Comparison of ENCODE assay signal across 10 cellular contexts in the genomic region with DNA sequence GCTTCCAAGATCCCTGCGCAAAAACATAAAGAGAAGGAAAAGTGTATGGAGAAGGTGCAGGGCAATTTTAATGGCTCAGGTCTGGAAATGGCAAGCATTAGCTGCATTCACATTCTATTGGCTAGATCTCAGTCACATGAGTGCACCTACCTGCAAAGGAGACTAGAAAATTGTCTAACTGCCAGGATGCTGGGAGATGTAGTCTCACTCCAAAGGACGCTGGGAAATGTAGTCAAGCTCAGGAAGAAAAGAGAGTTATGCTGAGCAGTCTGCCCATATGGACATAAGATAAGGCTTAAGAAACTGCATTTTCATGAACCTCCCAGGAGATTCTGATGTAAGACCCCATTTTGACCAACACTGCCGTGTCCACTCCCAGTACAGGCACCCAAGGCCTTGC. TPM values are rescaled to one million over a fixed set of nuclear protein-coding genes. Genes with fewer than 3 reads are reported as not detected.
DNase-seq lines count a peak whose midpoint lies in the region; ATAC-seq and TF ChIP-seq lines count a peak whose summit lies in the region.
"Had no signal": no experiment of that assay in that cellular context is flagged by ENCODE, and none has a peak within 500 bp of the region (broad histone marks: within the 10 kb centered on the region; RNA-seq: fewer than 3 reads in every experiment).

No MANE protein-coding gene starts in this region.

- H3K27ac ChIP-seq in PC-3 (ENCODE audit: low read length) = no peak overlapping the region

- BruUV-seq in PC-3 (replicated peaks; lab: Mats Ljungman, UMichigan) = no TSS peak

- no peak overlapping the region for H3K4me3 ChIP-seq in PC-3 (ENCODE audit: low read length)
- H3K4me3 ChIP-seq in mucosa of descending colon = no peak overlapping the region

- no peak overlapping the region for H2AFZ ChIP-seq in PC-3 (ENCODE audit: low read length)

- no peaks in the 10 kb centered on the region for H3F3A ChIP-seq in PC-3 (ENCODE audit: low read length, unreplicated experiment)

- TF ChIP-seq CTCF in PC-3 (conservative IDR thresholded peaks at IDR 0.05; ENCODE audit: low read depth, low read length) = no peak
- TF ChIP-seq CTCF in mucosa of descending colon (IDR thresholded peaks at IDR 0.05) = no peak

- peak; percentile 26 for DNase-seq in NCI-H2029 (lab: John Stamatoyannopoulos, UW)
- DNase-seq in NCI-H2029 treated with DMSO at 0.1 percent for 48 hours (lab: John Stamatoyannopoulos, UW) = no peak
- DNase-seq in PC-3 = peak; percentile 49
- DNase-seq in mucosa of descending colon = no peak
- no peak for DNase-seq in GDM1 (lab: John Stamatoyannopoulos, UW)
- DNase-seq in islet precursor cell = no peak
- DNase-seq in activated CD4-positive, alpha-beta memory T cell treated with anti-CD3 and anti-CD28 coated beads for 36 hours = no peak
- DNase-seq: effector CD8-positive, alpha-beta T cell; naive B cell had no signal

- H3K27me3 ChIP-seq in PC-3 (ENCODE audit: low read length) = no peaks in the 10 kb centered on the region

- ATAC-seq in HG02870 (IDR thresholded peaks at IDR 0.05; ENCODE audit: unreplicated experiment) (peak; percentile 58), PC-3 (peak; percentile 35), mucosa of descending colon (peak; percentile 74)

- H3K9ac ChIP-seq in PC-3 (ENCODE audit: low read length) = no peak overlapping the region

- H4K20me1 ChIP-seq in PC-3 (ENCODE audit: low read length) = no peaks in the 10 kb centered on the region

- H3K9me3 ChIP-seq in PC-3 (ENCODE audit: low read length) (no peaks in the 10 kb centered on the region), mucosa of descending colon (no peaks in the 10 kb centered on the region)

- POLR2A ChIA-PET in PC-3 (lab: Charles Lee; ENCODE audit: unreplicated experiment) = no interaction called here
- POLR2A ChIA-PET in activated CD4-positive, alpha-beta memory T cell treated with anti-CD3 and anti-CD28 coated beads for 36 hours (lab: Charles Lee) = no interaction called here

- peaks cover 4% of the 10 kb centered on the region for H3K4me1 Mint-ChIP-seq in activated CD4-positive, alpha-beta memory T cell treated with anti-CD3 and anti-CD28 coated beads for 36 hours (ENCODE audit: low read depth)

- no peak overlapping the region for H3K4me3 Mint-ChIP-seq in activated CD4-positive, alpha-beta memory T cell treated with anti-CD3 and anti-CD28 coated beads for 36 hours

- intact Hi-C loops in PC-3 (cut with micrococcal nuclease) = no loop called here
- intact Hi-C loops in mucosa of descending colon (cut with DNase I, micrococcal nuclease) = no loop called here
- intact Hi-C loops in activated CD4-positive, alpha-beta memory T cell treated with anti-CD3 and anti-CD28 coated beads for 36 hours (cut with micrococcal nuclease) = no loop called here

- no peaks in the 10 kb centered on the region for H3K36me3 Mint-ChIP-seq in activated CD4-positive, alpha-beta memory T cell treated with anti-CD3 and anti-CD28 coated beads for 36 hours
- H3K36me3 Mint-ChIP-seq: naive B cell had no signal

- H3K27ac Mint-ChIP-seq in activated CD4-positive, alpha-beta memory T cell treated with anti-CD3 and anti-CD28 coated beads for 36 hours = no peak overlapping the region
- H3K27ac Mint-ChIP-seq: naive B cell had no signal

- H3K9me2 ChIP-seq in PC-3 (replicated peaks; ENCODE audit: low read length) = no peaks in the 10 kb centered on the region

- no peaks in the 10 kb centered on the region for H3K79me2 ChIP-seq in PC-3 (ENCODE audit: low read length)

- H3K4me1 ChIP-seq in PC-3 (ENCODE audit: insufficient read depth, low read length) (peaks cover 8% of the 10 kb centered on the region), mucosa of descending colon (ENCODE audit: low read depth) (no peaks in the 10 kb centered on the region)

- CTCF ChIA-PET in PC-3 (lab: Charles Lee) = no interaction called here
- CTCF ChIA-PET in activated CD4-positive, alpha-beta memory T cell treated with anti-CD3 and anti-CD28 coated beads for 36 hours (lab: Charles Lee) = no interaction called here

- no peak overlapping the region for H3K4me2 ChIP-seq in PC-3 (ENCODE audit: low read length)

- H3K27me3 Mint-ChIP-seq in activated CD4-positive, alpha-beta memory T cell treated with anti-CD3 and anti-CD28 coated beads for 36 hours = peaks cover 11% of the 10 kb centered on the region

- H3K9me3 Mint-ChIP-seq in activated CD4-positive, alpha-beta memory T cell treated with anti-CD3 and anti-CD28 coated beads for 36 hours = no peaks in the 10 kb centered on the region

- H3K36me3 ChIP-seq in PC-3 (ENCODE audit: low read depth, low read length) (no peaks in the 10 kb centered on the region), mucosa of descending colon (ENCODE audit: low read depth) (no peaks in the 10 kb centered on the region)

RNA-seq across cellular contexts. Expression of a gene that starts 9.5 kb away (rescaled TPM):
- total RNA-seq in PC-3 (2014; rRNA removed) (2.6 and 3.1 TPM in 2 replicates), mucosa of descending colon (10 to 100 TPM in 1 of 3 donors, 1 to 10 TPM in 2; 2.6 to 13.0 (median 5.5) TPM)
- total RNA-seq in activated CD4-positive, alpha-beta memory T cell treated with anti-CD3 and anti-CD28 coated beads for 36 hours = under 1 TPM; 0.88 to 0.99 TPM

Comparison
In these comparisons a context has a peak if more than half of its experiments do, and no peak if none do; other contexts are left out.
1. DNase-seq: peak in NCI-H2029 (single experiment) and PC-3 (single experiment); none in NCI-H2029 treated with DMSO at 0.1 percent for 48 hours (single experiment), mucosa of descending colon (0 of 3), GDM1 (single experiment), islet precursor cell (single experiment) and activated CD4-positive, alpha-beta memory T cell treated with anti-CD3 and anti-CD28 coated beads for 36 hours (single experiment).
2. Peak in every context shown above with its lines, with median percentiles within 50 percentile points of each other: ATAC-seq.